Comparison of ENCODE assay signal across 17 cellular contexts in genomic region chr9:122274055-122274454, GRCh38. TPM values are rescaled to one million over a fixed set of nuclear protein-coding genes. Genes with fewer than 3 reads are reported as not detected.
A peak's percentile ranks its signal among the peaks of the same experiment; 100 is the strongest.
DNase-seq lines count a peak whose midpoint lies in the region; ATAC-seq, FAIRE-seq and TF ChIP-seq lines count a peak whose summit lies in the region.
"Had no signal": no experiment of that assay in that cellular context is flagged by ENCODE, and none has a peak within 500 bp of the region (broad histone marks: within the 10 kb centered on the region; RNA-seq: fewer than 3 reads in every experiment).

No MANE protein-coding gene starts in this region.

- no peak for TF ChIP-seq POLR2A in H54 (IDR thresholded peaks at IDR 0.05; ENCODE audit: low read depth, low read length)

- H3K36me3 Mint-ChIP-seq in activated naive CD4-positive, alpha-beta T cell treated with anti-CD3 and anti-CD28 coated beads, Interleukin-2, amount 50 U/mL, for 24 hours: peaks cover 34% of the 10 kb centered on the region
- H3K36me3 Mint-ChIP-seq in activated naive CD4-positive, alpha-beta T cell treated with anti-CD3 and anti-CD28 coated beads for 36 hours (ENCODE audit: low read depth): peaks cover 61% of the 10 kb centered on the region
- H3K36me3 Mint-ChIP-seq in T-helper 17 cell (ENCODE audit: low read depth): peaks cover 8% of the 10 kb centered on the region

- H3K9me3 ChIP-seq in T-helper 17 cell (ENCODE audit: control insufficient read depth, low read length, poor library complexity, severe bottlenecking): no peaks in the 10 kb centered on the region

- peaks cover 54% of the 10 kb centered on the region for H3K4me1 Mint-ChIP-seq in activated naive CD4-positive, alpha-beta T cell treated with anti-CD3 and anti-CD28 coated beads, Interleukin-2, amount 50 U/mL, for 24 hours
- H3K4me1 Mint-ChIP-seq in activated naive CD4-positive, alpha-beta T cell treated with anti-CD3 and anti-CD28 coated beads for 36 hours (ENCODE audit: low read depth): peaks cover 28% of the 10 kb centered on the region
- peaks cover 18% of the 10 kb centered on the region for H3K4me1 Mint-ChIP-seq in T-helper 17 cell
- H3K4me1 Mint-ChIP-seq: GM23338 had no signal

- DNase-seq in activated naive CD4-positive, alpha-beta T cell treated with anti-CD3 and anti-CD28 coated beads for 36 hours: no peak
- DNase-seq in H54 (ENCODE audit: insufficient read length, low spot score) (no peak), T-helper 17 cell (no peak), Right ventricle myocardium inferior (ENCODE audit: missing footprints) (no peak), GOT3 (lab: John Stamatoyannopoulos, UW) (no peak)
- DNase-seq: C1 segment of cervical spinal cord; Caco-2; CD8-positive, alpha-beta T cell; DMS153; DND-41; H7; HCEC 1CT had no signal

- no peak overlapping the region for H3K27ac Mint-ChIP-seq in activated naive CD4-positive, alpha-beta T cell treated with anti-CD3 and anti-CD28 coated beads, Interleukin-2, amount 50 U/mL, for 24 hours
- no peak overlapping the region for H3K27ac Mint-ChIP-seq in activated naive CD4-positive, alpha-beta T cell treated with anti-CD3 and anti-CD28 coated beads for 36 hours
- H3K27ac Mint-ChIP-seq in T-helper 17 cell: peak overlapping the region; percentile 19
- H3K27ac Mint-ChIP-seq: CD8-positive, alpha-beta T cell; GM23338 had no signal

- peak; percentile 76 for FAIRE-seq in H54 (lab: Jason Lieb, UNC)
- FAIRE-seq: GM12892, GM19239 had no signal

- peak overlapping the region; percentile 5 for H3K4me3 Mint-ChIP-seq in activated naive CD4-positive, alpha-beta T cell treated with anti-CD3 and anti-CD28 coated beads, Interleukin-2, amount 50 U/mL, for 24 hours
- H3K4me3 Mint-ChIP-seq in activated naive CD4-positive, alpha-beta T cell treated with anti-CD3 and anti-CD28 coated beads for 36 hours: no peak overlapping the region
- no peak overlapping the region for H3K4me3 Mint-ChIP-seq in T-helper 17 cell
- H3K4me3 Mint-ChIP-seq: CD8-positive, alpha-beta T cell; GM23338 had no signal

- CTCF ChIA-PET in activated naive CD4-positive, alpha-beta T cell treated with anti-CD3 and anti-CD28 coated beads for 36 hours (lab: Charles Lee): no interaction called here

- no peak for ATAC-seq in T-helper 17 cell
- no peak for ATAC-seq in Right ventricle myocardium inferior
- ATAC-seq: CD8-positive, alpha-beta T cell; GM23338 had no signal

- H3K9me3 Mint-ChIP-seq in activated naive CD4-positive, alpha-beta T cell treated with anti-CD3 and anti-CD28 coated beads, Interleukin-2, amount 50 U/mL, for 24 hours: no peaks in the 10 kb centered on the region
- H3K9me3 Mint-ChIP-seq in activated naive CD4-positive, alpha-beta T cell treated with anti-CD3 and anti-CD28 coated beads for 36 hours: peaks cover 5% of the 10 kb centered on the region
- H3K9me3 Mint-ChIP-seq: CD8-positive, alpha-beta T cell had no signal

- intact Hi-C loops in activated naive CD4-positive, alpha-beta T cell treated with anti-CD3 and anti-CD28 coated beads for 36 hours (cut with micrococcal nuclease): no loop called here
- intact Hi-C loops in Right ventricle myocardium inferior (cut with DNase I): no loop called here

- no peaks in the 10 kb centered on the region for H3K27me3 Mint-ChIP-seq in activated naive CD4-positive, alpha-beta T cell treated with anti-CD3 and anti-CD28 coated beads, Interleukin-2, amount 50 U/mL, for 24 hours
- no peaks in the 10 kb centered on the region for H3K27me3 Mint-ChIP-seq in activated naive CD4-positive, alpha-beta T cell treated with anti-CD3 and anti-CD28 coated beads for 36 hours (ENCODE audit: low read depth)
- no peaks in the 10 kb centered on the region for H3K27me3 Mint-ChIP-seq in T-helper 17 cell

RNA-seq across cellular contexts. Expression of gene MRRF, which starts 9.4 kb away (rescaled TPM):
- 10 to 100 TPM; 51.0 TPM for total RNA-seq in activated naive CD4-positive, alpha-beta T cell treated with anti-CD3 and anti-CD28 coated beads for 36 hours
- 10 to 100 TPM; 24.8 to 25.4 TPM for total RNA-seq in T-helper 17 cell
- total RNA-seq in Right ventricle myocardium inferior: 39.1 TPM

RNA-seq across cellular contexts. Expression of gene RBM18, which starts 9.4 kb away (rescaled TPM):
- 10 to 100 TPM; 25.8 to 25.9 TPM for total RNA-seq in activated naive CD4-positive, alpha-beta T cell treated with anti-CD3 and anti-CD28 coated beads for 36 hours
- total RNA-seq in T-helper 17 cell (10 to 100 TPM; 19.1 to 25.9 TPM), Right ventricle myocardium inferior (38.5 TPM)

RNA-seq across cellular contexts. Expression of gene LHX6, which starts 45.3 kb away (rescaled TPM):
- under 1 TPM in 1 of 2 experiments, not detected in 1; 0.10 TPM for total RNA-seq in activated naive CD4-positive, alpha-beta T cell treated with anti-CD3 and anti-CD28 coated beads for 36 hours
- total RNA-seq in T-helper 17 cell (not detected), Right ventricle myocardium inferior (6.1 TPM)
- total RNA-seq: A673; CD8-positive, alpha-beta T cell had no signal
